Comparison of ENCODE assay signal across 8 cellular contexts in the genomic region with DNA sequence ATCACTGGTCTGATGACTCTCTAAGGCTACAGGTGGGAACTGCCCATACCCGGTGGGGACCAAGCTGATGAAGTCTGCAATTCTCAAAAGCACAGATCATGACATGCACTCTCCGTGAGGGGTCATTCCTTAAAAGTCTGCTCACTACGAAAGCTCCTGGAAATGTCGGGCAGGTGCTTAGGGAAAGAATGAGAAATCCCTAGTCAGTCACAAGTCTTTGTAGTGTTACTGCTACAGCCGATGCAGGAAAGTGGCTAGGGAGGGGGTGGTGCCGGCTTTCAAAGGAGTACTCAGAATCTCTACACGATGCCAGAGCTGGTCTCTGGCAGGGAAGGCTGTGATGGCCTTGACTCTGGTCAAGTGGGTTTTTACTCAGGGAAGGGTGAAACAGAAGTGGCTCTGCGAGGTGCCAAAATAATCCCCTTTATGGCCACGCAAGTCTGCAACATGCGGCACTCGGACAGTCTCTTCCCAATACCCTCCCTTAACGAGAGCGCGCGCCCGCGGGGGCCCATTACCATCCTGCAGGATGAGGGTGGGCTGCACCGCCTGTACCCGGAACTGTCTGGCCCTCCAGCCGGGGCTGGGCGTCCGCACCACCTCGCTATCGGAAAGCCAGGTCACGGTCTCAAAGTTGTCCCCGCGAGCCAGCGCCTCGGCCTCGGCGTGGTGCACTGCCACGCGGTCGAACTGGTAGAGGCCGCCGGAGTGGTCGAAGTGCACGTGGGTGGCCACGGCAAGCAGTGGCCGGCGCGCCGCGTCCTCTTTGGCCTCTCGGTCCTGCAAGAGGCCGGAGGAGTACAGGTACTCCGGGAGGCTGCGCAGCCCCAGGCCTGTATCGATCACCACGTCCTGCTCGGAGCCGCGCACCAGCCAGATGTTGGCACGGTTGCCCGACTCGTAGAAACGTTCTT. TPM values are rescaled to one million over a fixed set of nuclear protein-coding genes. Genes with fewer than 3 reads are reported as not detected.
A peak's percentile ranks its signal among the peaks of the same experiment; 100 is the strongest.
DNase-seq lines count a peak whose midpoint lies in the region; ATAC-seq and FAIRE-seq lines count a peak whose summit lies in the region.

No MANE protein-coding gene starts in this region.

- H3K36me3 Mint-ChIP-seq in T-helper 2 cell treated with Interferon-gamma antibody and Interleukin-4, amounts not matched to agents 5 μg/mL and 100 μg/mL, for 36 hours (ENCODE audit: low read depth) = peaks cover 14% of the 10 kb centered on the region

- DNase-seq in G401 (ENCODE audit: low spot score) (peak; percentile 55), KBM-7 (peak; percentile 61), cerebellum (ENCODE audit: low spot score) (peak; percentile 33), left colon (peak; percentile 42 to 44), RCC 7860 (ENCODE audit: low spot score) (no peak)
- peak; percentile 31 for DNase-seq in T-helper 2 cell treated with Interferon-gamma antibody and Interleukin-4, amounts not matched to agents 5 μg/mL and 100 μg/mL, for 36 hours (ENCODE audit: low spot score)
- DNase-seq in stimulated activated CD4-positive, alpha-beta T cell treated with anti-CD3 and anti-CD28 coated beads, Interleukin-1b, Interleukin-23, amount 100 ng/mL, for 24 hours (ENCODE audit: low read depth in 4 of 4, low spot score in 1 of 4) = peak in 3 of 4 experiments; percentile 13 to 21 (median 13)

- in situ Hi-C loops in G401 (cut with HindIII; ENCODE audit: low sequenced_read_pairs) (no loop called here), KBM-7 (cut with MboI; ENCODE audit: low pct_unique_long_range_greater_than_20kb, low sequenced_read_pairs) (no loop called here)

- ATAC-seq in GM21576 (IDR thresholded peaks at IDR 0.05; ENCODE audit: unreplicated experiment) (peak; percentile 14), left colon (peak; percentile 31)

- intact Hi-C loops in left colon (cut with DNase I, micrococcal nuclease) = loop anchor here in 1 of 2 donors (10.0 kb wide), 1 partner anchor 51 kb away; a partner anchor contains a TSS

- H3K4me1 Mint-ChIP-seq in T-helper 2 cell treated with Interferon-gamma antibody and Interleukin-4, amounts not matched to agents 5 μg/mL and 100 μg/mL, for 36 hours (ENCODE audit: low read depth) = peaks cover 26% of the 10 kb centered on the region

- H3K27me3 Mint-ChIP-seq in T-helper 2 cell treated with Interferon-gamma antibody and Interleukin-4, amounts not matched to agents 5 μg/mL and 100 μg/mL, for 36 hours (ENCODE audit: low read depth) = no peaks in the 10 kb centered on the region

- H3K27ac Mint-ChIP-seq in T-helper 2 cell treated with Interferon-gamma antibody and Interleukin-4, amounts not matched to agents 5 μg/mL and 100 μg/mL, for 36 hours = peak overlapping the region; percentile 92

- H3K4me3 Mint-ChIP-seq in T-helper 2 cell treated with Interferon-gamma antibody and Interleukin-4, amounts not matched to agents 5 μg/mL and 100 μg/mL, for 36 hours = peak overlapping the region; percentile 94

- no peaks in the 10 kb centered on the region for H3K9me3 Mint-ChIP-seq in T-helper 2 cell treated with Interferon-gamma antibody and Interleukin-4, amounts not matched to agents 5 μg/mL and 100 μg/mL, for 36 hours

- FAIRE-seq in RCC 7860 (lab: Jason Lieb, UNC) = no peak

RNA-seq across cellular contexts. Expression of a gene that starts 1.0 kb away (rescaled TPM):
- 4.3 and 5.5 TPM in 2 replicates for total RNA-seq in G401 (2014; rRNA removed; shearing (Covaris generic))
- total RNA-seq in cerebellum (12.9 TPM), left colon (1 to 10 TPM; 4.1 to 4.5 TPM)

RNA-seq across cellular contexts. Expression of a gene that starts 1.1 kb away (rescaled TPM):
- 2.8 and 16.3 TPM in 2 replicates for total RNA-seq in G401 (2014; rRNA removed; shearing (Covaris generic))
- 6.0 TPM for total RNA-seq in cerebellum
- total RNA-seq in left colon = 1 to 10 TPM; 1.3 to 1.4 TPM

RNA-seq across cellular contexts. Expression of a gene that starts 55.8 kb away (rescaled TPM):
- total RNA-seq in G401 (2014; rRNA removed; shearing (Covaris generic)) = 3.8 and 6.2 TPM in 2 replicates
- total RNA-seq in cerebellum = 19.1 TPM
- 10 to 100 TPM; 20.5 to 23.8 TPM for total RNA-seq in left colon
